Comparison of ENCODE assay signal across 22 cellular contexts in genomic region chr13:80151016-80151415, GRCh38.
A peak's percentile ranks its signal among the peaks of the same experiment; 100 is the strongest.
DNase-seq lines count a peak whose midpoint lies in the region; ATAC-seq, FAIRE-seq and TF ChIP-seq lines count a peak whose summit lies in the region.
"Had no signal": no experiment of that assay in that cellular context is flagged by ENCODE, and none has a peak within 500 bp of the region (broad histone marks: within the 10 kb centered on the region; RNA-seq: fewer than 3 reads in every experiment).

No MANE protein-coding gene starts in this region.

- no peak overlapping the region for H3K4me3 Mint-ChIP-seq in naive thymus-derived CD8-positive, alpha-beta T cell
- H3K4me3 Mint-ChIP-seq: CD8-positive, alpha-beta T cell had no signal

- POLR2A ChIA-PET in HepG2 (lab: Yijun Ruan, JAX) = no interaction called here
- POLR2A ChIA-PET in naive thymus-derived CD8-positive, alpha-beta T cell (lab: Charles Lee) = no interaction called here

- DNase-seq in HepG2 (ENCODE audit: low spot score) = no peak
- no peak for DNase-seq in right lobe of liver
- DNase-seq in epithelial cell of prostate (ENCODE audit: low read depth, low spot score) = peak; percentile 8
- DNase-seq in renal cortical epithelial cell (ENCODE audit: low read depth) = peak; percentile 29
- no peak for DNase-seq in naive thymus-derived CD8-positive, alpha-beta T cell
- DNase-seq in brain microvascular endothelial cell = no peak
- no peak for DNase-seq in inferior parietal cortex (ENCODE audit: extremely low spot score)
- DNase-seq: 8988T; C1 segment of cervical spinal cord; CD8-positive, alpha-beta T cell; GOT3; HCEC 1CT; KBM-7; NCI-H1092; NCI-H1436; NCI-H1930; NCI-H510A; NK-92 treated with Interleukin-12 subunit alpha and Interleukin-12 subunit beta, amount 100 ng/mL, for 24 hours; SJCRH30 had no signal

- FAIRE-seq in HepG2 (lab: Jason Lieb, UNC) = no peak
- FAIRE-seq: G401.6, GM12892 had no signal

- intact Hi-C loops in HepG2 (cut with micrococcal nuclease; ENCODE audit: unreplicated experiment) (no loop called here), right lobe of liver (cut with DNase I) (no loop called here)

- in situ Hi-C loops in HepG2 (cut with HindIII; ENCODE audit: extremely low pct_ligation_motif_present, low pct_unique_long_range_greater_than_20kb) (no loop called here), brain microvascular endothelial cell (cut with HindIII; ENCODE audit: low pct_ligation_motif_present, low sequenced_read_pairs) (no loop called here)

- H3K9me3 ChIP-seq in HepG2 (ENCODE audit: low read length) (no peaks in the 10 kb centered on the region), right lobe of liver (no peaks in the 10 kb centered on the region)
- H3K9me3 ChIP-seq: SJCRH30 had no signal

- TF ChIP-seq POLR2A in HepG2 (IDR thresholded peaks at IDR 0.05; ENCODE audit: insufficient read depth in 1 of 2, low read depth in 2 of 2, low read length in 2 of 2) (no peak), right lobe of liver (IDR thresholded peaks at IDR 0.05) (no peak)

- no peaks in the 10 kb centered on the region for H3K27me3 Mint-ChIP-seq in naive thymus-derived CD8-positive, alpha-beta T cell

- peaks cover 0 to 4% (median 0%) of the 10 kb centered on the region in 9 donors for H3K9me3 Mint-ChIP-seq in naive thymus-derived CD8-positive, alpha-beta T cell
- H3K9me3 Mint-ChIP-seq: CD8-positive, alpha-beta T cell had no signal

- H3K79me2 ChIP-seq in HepG2 (ENCODE audit: insufficient read depth, low read length) = no peaks in the 10 kb centered on the region

- no peak overlapping the region for H3K27ac Mint-ChIP-seq in naive thymus-derived CD8-positive, alpha-beta T cell
- H3K27ac Mint-ChIP-seq: CD8-positive, alpha-beta T cell had no signal

- no peak overlapping the region for H3K4me2 ChIP-seq in HepG2 (ENCODE audit: low read depth, low read length)

- H3K27ac ChIP-seq in HepG2 (ENCODE audit: extremely low read length, insufficient read depth, low read length) = no peak overlapping the region
- no peak overlapping the region for H3K27ac ChIP-seq in right lobe of liver
- no peak overlapping the region for H3K27ac ChIP-seq in epithelial cell of prostate
- H3K27ac ChIP-seq in brain microvascular endothelial cell = no peak overlapping the region
- H3K27ac ChIP-seq: SJCRH30 had no signal

- no peak for TF ChIP-seq RAD21 in HepG2 (CRISPR knock-in tag; IDR thresholded peaks at IDR 0.05)

- H3K36me3 ChIP-seq in HepG2 (replicated peaks in 1 of 2; ENCODE audit: control insufficient read depth in 1 of 2, insufficient read depth in 2 of 2, low read length in 2 of 2) = no peaks in the 10 kb centered on the region
- H3K36me3 ChIP-seq in right lobe of liver = no peaks in the 10 kb centered on the region
- H3K36me3 ChIP-seq in brain microvascular endothelial cell (replicated peaks) = no peaks in the 10 kb centered on the region
- H3K36me3 ChIP-seq: SJCRH30 had no signal

- BruUV-seq in HepG2 (replicated peaks; lab: Mats Ljungman, UMichigan) = no TSS peak

- H3K27me3 ChIP-seq in HepG2 (ENCODE audit: control insufficient read depth in 1 of 2, insufficient read depth in 2 of 2, low read length in 2 of 2) (no peaks in the 10 kb centered on the region), right lobe of liver (no peaks in the 10 kb centered on the region), brain microvascular endothelial cell (replicated peaks) (no peaks in the 10 kb centered on the region)
- H3K27me3 ChIP-seq: SJCRH30 had no signal

- H4K20me1 ChIP-seq in HepG2 (ENCODE audit: insufficient read depth, low read length) = no peaks in the 10 kb centered on the region

- ATAC-seq in HepG2 (no peak), right lobe of liver (no peak), SK-N-SH treated with all-trans-retinoic acid at 6 μM for 48 hours (peak; percentile 21; the same call in 1 of the 3 replicates)
- no peak for ATAC-seq in naive thymus-derived CD8-positive, alpha-beta T cell
- ATAC-seq: CD8-positive, alpha-beta T cell had no signal

- no peaks in the 10 kb centered on the region for H3K4me1 ChIP-seq in HepG2 (ENCODE audit: insufficient read depth, low read length)
- H3K4me1 ChIP-seq in right lobe of liver = no peaks in the 10 kb centered on the region
- H3K4me1 ChIP-seq: SJCRH30 had no signal

- H3K4me3 ChIP-seq in HepG2 (replicated peaks in 1 of 3; ENCODE audit: insufficient read depth in 1 of 3, low read depth in 2 of 3, low read length in 3 of 3) (no peak overlapping the region), right lobe of liver (no peak overlapping the region), brain microvascular endothelial cell (ENCODE audit: low read depth, low read length) (no peak overlapping the region)
- H3K4me3 ChIP-seq: SJCRH30 had no signal

- no peaks in the 10 kb centered on the region for H3K36me3 Mint-ChIP-seq in naive thymus-derived CD8-positive, alpha-beta T cell
- H3K36me3 Mint-ChIP-seq: CD8-positive, alpha-beta T cell had no signal

- CTCF ChIA-PET in HepG2 (lab: Yijun Ruan, JAX; ENCODE audit: low intra/inter-chr PET ratio, low total read pairs) = no interaction called here

- H2AFZ ChIP-seq in HepG2 (ENCODE audit: low read length) = no peak overlapping the region

- H3K9ac ChIP-seq in HepG2 (ENCODE audit: insufficient read depth, low read depth, low read length) = no peak overlapping the region

- no peak for TF ChIP-seq CTCF in HepG2 (CRISPR knock-in tag; IDR thresholded peaks at IDR 0.05)
- TF ChIP-seq CTCF in right lobe of liver (IDR thresholded peaks at IDR 0.05) = no peak
- no peak for TF ChIP-seq CTCF in brain microvascular endothelial cell (IDR thresholded peaks at IDR 0.05; ENCODE audit: low read depth, low read length, missing control alignments)

- no peaks in the 10 kb centered on the region for H3K4me1 Mint-ChIP-seq in naive thymus-derived CD8-positive, alpha-beta T cell

- no peak for TF ChIP-seq EP300 in HepG2 (IDR thresholded peaks at IDR 0.05; ENCODE audit: low read depth in 2 of 2, low read length in 2 of 2)
- TF ChIP-seq EP300 in HepG2 (CRISPR knock-in tag; IDR thresholded peaks at IDR 0.05; ENCODE audit: borderline replicate concordance) = no peak

TF ChIP-seq in HepG2, 621 proteins besides CTCF, POLR2A, EP300 and RAD21:
- TF ChIP-seq ZNF335 (CRISPR knock-in tag; IDR thresholded peaks at IDR 0.05) (no peak), ATF7 (IDR thresholded peaks at IDR 0.05) (peak; percentile 44; the same call in 1 of the 2 replicates), ATF7 (CRISPR knock-in tag; IDR thresholded peaks at IDR 0.05) (no peak)

TF ChIP-seq in SK-N-SH treated with all-trans-retinoic acid at 6 μM for 48 hours, 23 proteins besides CTCF, POLR2A, EP300 and RAD21 (continues in another document):
- no peak for TF ChIP-seq ZNF8 (CRISPR knock-in tag; IDR thresholded peaks at IDR 0.05)
- TF ChIP-seq TOX (CRISPR knock-in tag; IDR thresholded peaks at IDR 0.05; ENCODE audit: borderline replicate concordance) = no peak
- TF ChIP-seq, protein P1, sequence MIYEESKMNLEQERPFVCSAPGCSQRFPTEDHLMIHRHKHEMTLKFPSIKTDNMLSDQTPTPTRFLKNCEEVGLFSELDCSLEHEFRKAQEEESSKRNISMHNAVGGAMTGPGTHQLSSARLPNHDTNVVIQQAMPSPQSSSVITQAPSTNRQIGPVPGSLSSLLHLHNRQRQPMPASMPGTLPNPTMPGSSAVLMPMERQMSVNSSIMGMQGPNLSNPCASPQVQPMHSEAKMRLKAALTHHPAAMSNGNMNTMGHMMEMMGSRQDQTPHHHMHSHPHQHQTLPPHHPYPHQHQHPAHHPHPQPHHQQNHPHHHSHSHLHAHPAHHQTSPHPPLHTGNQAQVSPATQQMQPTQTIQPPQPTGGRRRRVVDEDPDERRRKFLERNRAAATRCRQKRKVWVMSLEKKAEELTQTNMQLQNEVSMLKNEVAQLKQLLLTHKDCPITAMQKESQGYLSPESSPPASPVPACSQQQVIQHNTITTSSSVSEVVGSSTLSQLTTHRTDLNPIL (CRISPR knock-in tag; IDR thresholded peaks at IDR 0.05; ENCODE audit: low read depth) = no peak
- no peak for TF ChIP-seq TSHZ2 (CRISPR knock-in tag; IDR thresholded peaks at IDR 0.05)
- TF ChIP-seq, protein P2, sequence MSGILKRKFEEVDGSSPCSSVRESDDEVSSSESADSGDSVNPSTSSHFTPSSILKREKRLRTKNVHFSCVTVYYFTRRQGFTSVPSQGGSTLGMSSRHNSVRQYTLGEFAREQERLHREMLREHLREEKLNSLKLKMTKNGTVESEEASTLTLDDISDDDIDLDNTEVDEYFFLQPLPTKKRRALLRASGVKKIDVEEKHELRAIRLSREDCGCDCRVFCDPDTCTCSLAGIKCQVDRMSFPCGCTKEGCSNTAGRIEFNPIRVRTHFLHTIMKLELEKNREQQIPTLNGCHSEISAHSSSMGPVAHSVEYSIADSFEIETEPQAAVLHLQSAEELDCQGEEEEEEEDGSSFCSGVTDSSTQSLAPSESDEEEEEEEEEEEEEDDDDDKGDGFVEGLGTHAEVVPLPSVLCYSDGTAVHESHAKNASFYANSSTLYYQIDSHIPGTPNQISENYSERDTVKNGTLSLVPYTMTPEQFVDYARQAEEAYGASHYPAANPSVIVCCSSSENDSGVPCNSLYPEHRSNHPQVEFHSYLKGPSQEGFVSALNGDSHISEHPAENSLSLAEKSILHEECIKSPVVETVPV (CRISPR knock-in tag; IDR thresholded peaks at IDR 0.05) = no peak
- TF ChIP-seq ESRRG (CRISPR knock-in tag; IDR thresholded peaks at IDR 0.05) = no peak
- TF ChIP-seq BACH2 (CRISPR knock-in tag; IDR thresholded peaks at IDR 0.05; ENCODE audit: borderline replicate concordance) = no peak
- TF ChIP-seq RARB (CRISPR knock-in tag; IDR thresholded peaks at IDR 0.05) = no peak
- TF ChIP-seq GLIS3 (CRISPR knock-in tag; IDR thresholded peaks at IDR 0.05) = no peak
- no peak for TF ChIP-seq OSR1 (CRISPR knock-in tag; IDR thresholded peaks at IDR 0.05)

Comparison
In these comparisons a context has a peak if more than half of its experiments do, and no peak if none do; other contexts are left out.
1. DNase-seq: peak in epithelial cell of prostate (single experiment) and renal cortical epithelial cell (single experiment); none in HepG2 (single experiment), right lobe of liver (0 of 3), naive thymus-derived CD8-positive, alpha-beta T cell (0 of 10), brain microvascular endothelial cell (single experiment) and inferior parietal cortex (single experiment).